ENCODE assay signal across 21 cellular contexts in the genomic region with DNA sequence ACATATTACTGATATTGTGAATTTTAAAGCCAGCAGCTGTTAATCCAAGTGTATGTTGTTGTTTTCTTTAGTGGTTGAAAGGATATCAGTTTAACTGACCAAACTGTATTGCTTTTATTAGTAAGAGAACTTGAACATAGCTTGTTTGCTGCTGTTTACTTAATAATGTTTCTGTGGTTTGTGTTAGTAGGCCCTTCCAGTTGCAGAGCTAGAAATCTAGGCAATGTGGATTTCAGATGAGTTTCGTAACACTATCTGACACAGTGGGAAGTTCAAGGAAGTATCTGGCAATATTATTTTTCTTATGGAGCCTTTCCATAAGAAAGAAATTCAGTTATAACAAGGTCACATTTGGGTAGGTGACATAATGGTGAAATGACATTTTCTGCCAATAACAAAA. TPM values are rescaled to one million over a fixed set of nuclear protein-coding genes. Genes with fewer than 3 reads are reported as not detected.
DNase-seq lines count a peak whose midpoint lies in the region; ATAC-seq and TF ChIP-seq lines count a peak whose summit lies in the region.
"Had no signal": no experiment of that assay in that cellular context is flagged by ENCODE, and none has a peak within 500 bp of the region (broad histone marks: within the 10 kb centered on the region; RNA-seq: fewer than 3 reads in every experiment).

No MANE protein-coding gene starts in this region.

- no peak overlapping the region for H3K4me3 ChIP-seq in CD8-positive, alpha-beta T cell (ENCODE audit: low read depth, low read length)
- no peak overlapping the region for H3K4me3 ChIP-seq in SK-N-MC
- H3K4me3 ChIP-seq in fibroblast of villous mesenchyme (ENCODE audit: low read depth, low read length): no peak overlapping the region
- H3K4me3 ChIP-seq: hepatocyte, left ventricle myocardium inferior, neural progenitor cell, upper lobe of left lung had no signal

- no peaks in the 10 kb centered on the region for H3K27me3 Mint-ChIP-seq in CD8-positive, alpha-beta T cell (ENCODE audit: low read depth)
- no peaks in the 10 kb centered on the region for H3K27me3 Mint-ChIP-seq in naive thymus-derived CD8-positive, alpha-beta T cell
- H3K27me3 Mint-ChIP-seq: activated naive CD4-positive, alpha-beta T cell treated with anti-CD3 and anti-CD28 coated beads, Interleukin-2, amount 50 U/mL, for 24 hours; B cell; central memory CD8-positive, alpha-beta T cell had no signal

- H3K36me3 Mint-ChIP-seq in CD8-positive, alpha-beta T cell: peaks cover 29% of the 10 kb centered on the region
- peaks cover 0 to 62% (median 5%) of the 10 kb centered on the region in 3 donors for H3K36me3 Mint-ChIP-seq in naive thymus-derived CD8-positive, alpha-beta T cell

- CTCF ChIA-PET in CD8-positive, alpha-beta T cell (lab: Charles Lee): interaction anchor here (3.2 kb wide), 1 partner anchor 175 kb away, joined by 8 read pairs; no protein-coding TSS in a partner anchor

- POLR2A ChIA-PET in CD8-positive, alpha-beta T cell (lab: Charles Lee): interaction anchor here (0.6 kb wide), 1 partner anchor 9 kb away, joined by 3 read pairs; no protein-coding TSS in a partner anchor
- POLR2A ChIA-PET in naive thymus-derived CD8-positive, alpha-beta T cell (lab: Charles Lee): interaction anchor here (0.7 to 1.5 kb wide), 2 partner anchors 21 to 28 kb away, joined by 3 read pairs; no protein-coding TSS in a partner anchor

- H3K27ac Mint-ChIP-seq in CD8-positive, alpha-beta T cell: peak overlapping the region; percentile 6
- peak overlapping the region in 3 of 10 donors; percentile 15 to 80 (median 16) for H3K27ac Mint-ChIP-seq in naive thymus-derived CD8-positive, alpha-beta T cell
- H3K27ac Mint-ChIP-seq: activated naive CD4-positive, alpha-beta T cell treated with anti-CD3 and anti-CD28 coated beads, Interleukin-2, amount 50 U/mL, for 24 hours; B cell; neural progenitor cell had no signal

- H3K27ac ChIP-seq in CD8-positive, alpha-beta T cell (ENCODE audit: low read depth, low read length): no peak overlapping the region
- peak overlapping the region; percentile 64; the same call in 1 of the 2 replicates for H3K27ac ChIP-seq in SK-N-MC
- H3K27ac ChIP-seq: hepatocyte, left ventricle myocardium inferior, neural progenitor cell had no signal

- ATAC-seq in CD8-positive, alpha-beta T cell: no peak
- ATAC-seq in HG03159 (IDR thresholded peaks at IDR 0.05; ENCODE audit: unreplicated experiment): no peak
- ATAC-seq in naive thymus-derived CD8-positive, alpha-beta T cell: no peak

- DNase-seq in CD8-positive, alpha-beta T cell: no peak
- DNase-seq in SK-N-MC (ENCODE audit: low read depth, low spot score) (no peak), fibroblast of villous mesenchyme (ENCODE audit: low read depth) (peak; percentile 90), renal cortical epithelial cell (ENCODE audit: low read depth) (peak; percentile 84), NCI-H2081 (lab: John Stamatoyannopoulos, UW) (no peak), GM13976 (ENCODE audit: low spot score) (no peak)
- DNase-seq in naive thymus-derived CD8-positive, alpha-beta T cell: no peak
- DNase-seq: COR-L47; Karpas-422; left ventricle myocardium inferior; NCI-H1048; NCI-H187; stimulated activated CD8-positive, alpha-beta memory T cell treated with anti-CD3 and anti-CD28 coated beads, Interleukin-4, amount 100 ng/mL, for 48 hours; T-helper 9 cell; upper lobe of left lung had no signal

- H3K4me3 Mint-ChIP-seq in CD8-positive, alpha-beta T cell: no peak overlapping the region
- no peak overlapping the region for H3K4me3 Mint-ChIP-seq in naive thymus-derived CD8-positive, alpha-beta T cell
- H3K4me3 Mint-ChIP-seq: activated naive CD4-positive, alpha-beta T cell treated with anti-CD3 and anti-CD28 coated beads, Interleukin-2, amount 50 U/mL, for 24 hours; B cell; central memory CD8-positive, alpha-beta T cell; neural progenitor cell had no signal

- no peaks in the 10 kb centered on the region for H3K9me3 Mint-ChIP-seq in CD8-positive, alpha-beta T cell
- H3K9me3 Mint-ChIP-seq in naive thymus-derived CD8-positive, alpha-beta T cell: no peaks in the 10 kb centered on the region
- H3K9me3 Mint-ChIP-seq: activated naive CD4-positive, alpha-beta T cell treated with anti-CD3 and anti-CD28 coated beads, Interleukin-2, amount 50 U/mL, for 24 hours; central memory CD8-positive, alpha-beta T cell; neural progenitor cell had no signal

- H3K4me1 Mint-ChIP-seq in CD8-positive, alpha-beta T cell (ENCODE audit: low read depth): peaks cover 43% of the 10 kb centered on the region
- H3K4me1 Mint-ChIP-seq in naive thymus-derived CD8-positive, alpha-beta T cell: peaks cover 31 to 56% (median 51%) of the 10 kb centered on the region in 4 donors

- TF ChIP-seq CTCF in CD8-positive, alpha-beta T cell (IDR thresholded peaks at IDR 0.05): no peak
- TF ChIP-seq CTCF in fibroblast of villous mesenchyme (IDR thresholded peaks at IDR 0.05; ENCODE audit: insufficient read depth, low read depth, low read length) (no peak), GM13976 (IDR thresholded peaks at IDR 0.05; ENCODE audit: borderline replicate concordance, control extremely low read depth, extremely low read depth, insufficient read depth, missing control alignments) (no peak)

- no peaks in the 10 kb centered on the region for H3K36me3 ChIP-seq in CD8-positive, alpha-beta T cell (ENCODE audit: insufficient read depth, low read length)
- no peaks in the 10 kb centered on the region for H3K36me3 ChIP-seq in SK-N-MC (ENCODE audit: insufficient read depth, low read length)
- H3K36me3 ChIP-seq: neural progenitor cell, upper lobe of left lung had no signal

- H3K9ac ChIP-seq in SK-N-MC (ENCODE audit: insufficient read length): no peak overlapping the region
- H3K9ac ChIP-seq: neural progenitor cell had no signal

- in situ Hi-C loops in GM13976 (cut with MboI; ENCODE audit: low sequenced_read_pairs, unreplicated experiment): no loop called here

- H3K4me1 ChIP-seq in CD8-positive, alpha-beta T cell (ENCODE audit: insufficient read depth, low read length): peaks cover 12% of the 10 kb centered on the region

- H3K27me3 ChIP-seq in CD8-positive, alpha-beta T cell (ENCODE audit: insufficient read depth, low read length): no peaks in the 10 kb centered on the region
- H3K27me3 ChIP-seq: hepatocyte, neural progenitor cell, upper lobe of left lung had no signal

- intact Hi-C loops in CD8-positive, alpha-beta T cell (cut with DNase I, micrococcal nuclease): no loop called here

- H3K9me3 ChIP-seq in CD8-positive, alpha-beta T cell (ENCODE audit: low read length): no peaks in the 10 kb centered on the region
- no peaks in the 10 kb centered on the region for H3K9me3 ChIP-seq in SK-N-MC (ENCODE audit: low read depth, low read length)
- H3K9me3 ChIP-seq: left ventricle myocardium inferior, upper lobe of left lung had no signal

RNA-seq across cellular contexts. Expression of a gene that starts 18.5 kb away (rescaled TPM):
- total RNA-seq in CD8-positive, alpha-beta T cell: 10 to 100 TPM; 40.1 to 40.7 TPM
- total RNA-seq in fibroblast of villous mesenchyme: 20.6 and 22.5 TPM in 2 replicates
- 12.0 and 35.6 TPM in 2 replicates for total RNA-seq in renal cortical epithelial cell
- total RNA-seq in naive thymus-derived CD8-positive, alpha-beta T cell: 10 to 100 TPM; 66.1 to 68.2 TPM
- polyA plus RNA-seq in naive thymus-derived CD8-positive, alpha-beta T cell: 10 to 100 TPM; 10.2 to 23.7 (median 13.5) TPM

Comparison
In these comparisons a context has a peak if more than half of its experiments do, and no peak if none do; other contexts are left out.
1. DNase-seq: peak in fibroblast of villous mesenchyme (single experiment) and renal cortical epithelial cell (single experiment); none in CD8-positive, alpha-beta T cell (0 of 7), SK-N-MC (single experiment), NCI-H2081 (0 of 2), GM13976 (single experiment) and naive thymus-derived CD8-positive, alpha-beta T cell (0 of 10).